ENCODE assay signal across 3 cellular contexts in genomic region chr13:98868932-98869331, GRCh38.
TF ChIP-seq lines count a peak whose summit lies in the region.

No MANE protein-coding gene starts in this region.

TF ChIP-seq in HepG2, 621 proteins besides CTCF, POLR2A, EP300 and RAD21:
- TF ChIP-seq GZF1 (CRISPR knock-in tag; IDR thresholded peaks at IDR 0.05), result no peak
- TF ChIP-seq TERF1 (CRISPR knock-in tag; IDR thresholded peaks at IDR 0.05), result no peak
- TF ChIP-seq MAFK (conservative IDR thresholded peaks at IDR 0.05 in 1 of 2, IDR thresholded peaks at IDR 0.05 in 1 of 2; ENCODE audit: low read length in 2 of 2), result peak; percentile 71 to 72
- TF ChIP-seq MAFF (IDR thresholded peaks at IDR 0.05; ENCODE audit: low read depth, low read length), result peak; percentile 56
- no peak for TF ChIP-seq ATM (IDR thresholded peaks at IDR 0.05; ENCODE audit: borderline replicate concordance)

TF ChIP-seq in IMR-90, 13 proteins besides CTCF, POLR2A, EP300 and RAD21:
- TF ChIP-seq NFE2L2 (IDR thresholded peaks at IDR 0.05; ENCODE audit: low read depth, low read length) (no peak), MAFK (IDR thresholded peaks at IDR 0.05; ENCODE audit: low read depth, low read length) (peak; percentile 63)

TF ChIP-seq in K562, 482 proteins besides CTCF, POLR2A, EP300 and RAD21:
- peak; percentile 48; the same call in 1 of the 2 replicates for TF ChIP-seq C11orf30 (IDR thresholded peaks at IDR 0.05; ENCODE audit: low read depth)
- no peak for TF ChIP-seq FOXA3 (CRISPR knock-in tag; conservative IDR thresholded peaks at IDR 0.05 in 1 of 2, IDR thresholded peaks at IDR 0.05 in 1 of 2)
- TF ChIP-seq MAFF (IDR thresholded peaks at IDR 0.05; ENCODE audit: low read length), result peak; percentile 17; the same call in 1 of the 2 replicates
- peak; percentile 39; the same call in 1 of the 2 replicates for TF ChIP-seq MAFG (tag; conservative IDR thresholded peaks at IDR 0.05)
- peak; percentile 60 for TF ChIP-seq ZNF316 (IDR thresholded peaks at IDR 0.05)
- TF ChIP-seq MAFK (IDR thresholded peaks at IDR 0.05; ENCODE audit: low read length), result 0 out of 2 replicates have a peak, but pooled peaks have one; percentile 8
